1 cellular context compared by ENCODE assay signal in genomic region chr1:25140073-25140797, GRCh38.
TF ChIP-seq lines count a peak whose summit lies in the region.

No MANE protein-coding gene starts in this region.

TF ChIP-seq in HepG2, 621 proteins besides CTCF, POLR2A, EP300 and RAD21 (continued from another document and continues in another):
- TF ChIP-seq ZBTB49 (CRISPR knock-in tag; IDR thresholded peaks at IDR 0.05; ENCODE audit: borderline replicate concordance), result no peak
- TF ChIP-seq STAT5B (CRISPR knock-in tag; IDR thresholded peaks at IDR 0.05), result no peak
- TF ChIP-seq THRA (CRISPR knock-in tag; IDR thresholded peaks at IDR 0.05; ENCODE audit: borderline replicate concordance), result no peak; the same call in 1 of the 2 replicates
- no peak for TF ChIP-seq CCAR2 (optimal IDR thresholded peaks at IDR 0.05; ENCODE audit: low read depth, low read length)
- TF ChIP-seq SATB2 (CRISPR knock-in tag; IDR thresholded peaks at IDR 0.05), result no peak
- TF ChIP-seq SMARCC2 (IDR thresholded peaks at IDR 0.05), result no peak
- TF ChIP-seq ZNF276 (CRISPR knock-in tag; IDR thresholded peaks at IDR 0.05; ENCODE audit: low read depth), result peak; percentile 94
- 0 out of 2 replicates have a peak, but pooled peaks have one; percentile 54 for TF ChIP-seq HIVEP1 (CRISPR knock-in tag; IDR thresholded peaks at IDR 0.05)
- TF ChIP-seq MTA1 (CRISPR knock-in tag; IDR thresholded peaks at IDR 0.05; ENCODE audit: borderline replicate concordance), result peak; percentile 96
- no peak for TF ChIP-seq ZNF468 (CRISPR knock-in tag; IDR thresholded peaks at IDR 0.05)
- TF ChIP-seq NR0B2 (CRISPR knock-in tag; IDR thresholded peaks at IDR 0.05), result no peak
- peak; percentile 77; the same call in 1 of the 2 replicates for TF ChIP-seq ZNF552 (CRISPR knock-in tag; IDR thresholded peaks at IDR 0.05; ENCODE audit: borderline replicate concordance)
- TF ChIP-seq ZNF660 (CRISPR knock-in tag; IDR thresholded peaks at IDR 0.05; ENCODE audit: borderline replicate concordance, low read depth), result no peak
- TF ChIP-seq NR3C1 (CRISPR knock-in tag; IDR thresholded peaks at IDR 0.05), result no peak
- peak; percentile 75; the same call in 1 of the 2 replicates for TF ChIP-seq ZNF512B (CRISPR knock-in tag; IDR thresholded peaks at IDR 0.05; ENCODE audit: borderline replicate concordance)
- TF ChIP-seq ZNF781 (CRISPR knock-in tag; IDR thresholded peaks at IDR 0.05; ENCODE audit: borderline replicate concordance, not compliant biosample characterization), result no peak
- TF ChIP-seq ZNF572 (CRISPR knock-in tag; IDR thresholded peaks at IDR 0.05), result no peak
- TF ChIP-seq TFE3 (CRISPR knock-in tag; IDR thresholded peaks at IDR 0.05), result peak; percentile 61; the same call in 1 of the 2 replicates
- no peak for TF ChIP-seq ZNF704 (CRISPR knock-in tag; IDR thresholded peaks at IDR 0.05; ENCODE audit: borderline replicate concordance)
- no peak for TF ChIP-seq ATF3 (CRISPR knock-in tag; IDR thresholded peaks at IDR 0.05)
- TF ChIP-seq SALL2 (CRISPR knock-in tag; IDR thresholded peaks at IDR 0.05), result no peak
- TF ChIP-seq ONECUT2 (CRISPR knock-in tag; IDR thresholded peaks at IDR 0.05), result no peak
- TF ChIP-seq SNRNP70 (IDR thresholded peaks at IDR 0.05; ENCODE audit: low read depth, low read length), result no peak
- TF ChIP-seq PHF8 (CRISPR knock-in tag; IDR thresholded peaks at IDR 0.05), result no peak
- TF ChIP-seq MEIS2 (CRISPR knock-in tag; IDR thresholded peaks at IDR 0.05), result 0 out of 2 replicates have a peak, but pooled peaks have one; percentile 20
- peak; percentile 94 for TF ChIP-seq ELF3 (CRISPR knock-in tag; IDR thresholded peaks at IDR 0.05)
- TF ChIP-seq ZBTB8A (CRISPR knock-in tag; IDR thresholded peaks at IDR 0.05; ENCODE audit: borderline replicate concordance, low read depth), result peak; percentile 49; the same call in 1 of the 2 replicates
- TF ChIP-seq ZNF841 (CRISPR knock-in tag; IDR thresholded peaks at IDR 0.05; ENCODE audit: borderline replicate concordance), result no peak
- peak; percentile 70; the same call in 1 of the 2 replicates for TF ChIP-seq ZNF232 (CRISPR knock-in tag; IDR thresholded peaks at IDR 0.05; ENCODE audit: borderline replicate concordance)
- TF ChIP-seq ZNF510 (CRISPR knock-in tag; IDR thresholded peaks at IDR 0.05; ENCODE audit: low read depth), result peak; percentile 88; the same call in 1 of the 2 replicates
- peak; percentile 7; the same call in 1 of the 2 replicates for TF ChIP-seq BHLHE40 (IDR thresholded peaks at IDR 0.05; ENCODE audit: low read length)
- no peak for TF ChIP-seq FOXK2 (IDR thresholded peaks at IDR 0.05)
- no peak for TF ChIP-seq ZNF282 (IDR thresholded peaks at IDR 0.05; ENCODE audit: partially characterized antibody)
- TF ChIP-seq ZNF780A (CRISPR knock-in tag; IDR thresholded peaks at IDR 0.05), result no peak
- TF ChIP-seq TBL1XR1 (IDR thresholded peaks at IDR 0.05; ENCODE audit: borderline replicate concordance, low read length, partially characterized antibody), result no peak
- no peak for TF ChIP-seq MLXIP (CRISPR knock-in tag; IDR thresholded peaks at IDR 0.05; ENCODE audit: borderline replicate concordance)
- peak; percentile 17; the same call in 1 of the 2 replicates for TF ChIP-seq MIER3 (CRISPR knock-in tag; IDR thresholded peaks at IDR 0.05; ENCODE audit: borderline replicate concordance)
- no peak for TF ChIP-seq FOXM1 (CRISPR knock-in tag; IDR thresholded peaks at IDR 0.05)
- no peak for TF ChIP-seq SMAD3 (CRISPR knock-in tag; IDR thresholded peaks at IDR 0.05)
- no peak for TF ChIP-seq SIN3A (IDR thresholded peaks at IDR 0.05; ENCODE audit: borderline replicate concordance, low read depth, low read length)
- TF ChIP-seq ZNF12 (CRISPR knock-in tag; IDR thresholded peaks at IDR 0.05), result no peak
- no peak for TF ChIP-seq ZKSCAN5 (CRISPR knock-in tag; IDR thresholded peaks at IDR 0.05)
- TF ChIP-seq ZNF34 (CRISPR knock-in tag; IDR thresholded peaks at IDR 0.05; ENCODE audit: borderline replicate concordance), result no peak
- no peak for TF ChIP-seq ZNF513 (CRISPR knock-in tag; conservative IDR thresholded peaks at IDR 0.05)
- peak; percentile 90 for TF ChIP-seq KDM5B (CRISPR knock-in tag; IDR thresholded peaks at IDR 0.05; ENCODE audit: borderline replicate concordance)
- no peak for TF ChIP-seq ZBTB34 (CRISPR knock-in tag; IDR thresholded peaks at IDR 0.05)
- TF ChIP-seq ZNF138 (CRISPR knock-in tag; IDR thresholded peaks at IDR 0.05; ENCODE audit: low read depth), result no peak
